Comparison of ENCODE assay signal across 23 cellular contexts in genomic region chr20:50393990-50394561, GRCh38.
DNase-seq lines count a peak whose midpoint lies in the region; ATAC-seq and TF ChIP-seq lines count a peak whose summit lies in the region.
"Had no signal": no experiment of that assay in that cellular context is flagged by ENCODE, and none has a peak within 500 bp of the region (broad histone marks: within the 10 kb centered on the region; RNA-seq: fewer than 3 reads in every experiment).

No MANE protein-coding gene starts in this region.

- H3K9me3 Mint-ChIP-seq in CD14-positive monocyte, result no peaks in the 10 kb centered on the region
- H3K9me3 Mint-ChIP-seq: CD8-positive, alpha-beta T cell; mesothelial cell of epicardium; nephron progenitor cell; stimulated activated naive CD8-positive, alpha-beta T cell treated with anti-CD3 and anti-CD28 coated beads, Interleukin-15, amount 100 ng/mL, for 72 hours; T-helper 2 cell treated with Interferon-gamma antibody and Interleukin-4, amounts not matched to agents 5 μg/mL and 100 μg/mL, for 36 hours had no signal

- peaks cover 35% of the 10 kb centered on the region for H3K4me1 Mint-ChIP-seq in CD14-positive monocyte
- H3K4me1 Mint-ChIP-seq in T-helper 17 cell, result peaks cover 8% of the 10 kb centered on the region

- H3K36me3 ChIP-seq in lower lobe of right lung, result no peaks in the 10 kb centered on the region
- H3K36me3 ChIP-seq in thoracic aorta, result no peaks in the 10 kb centered on the region
- H3K36me3 ChIP-seq: HAP-1 had no signal

- H3K27ac Mint-ChIP-seq in CD14-positive monocyte (peak overlapping the region in 6 of 7 donors; percentile 84 to 97 (median 92)), T-helper 17 cell (peak overlapping the region; percentile 6)
- H3K27ac Mint-ChIP-seq: CD8-positive, alpha-beta T cell; mesothelial cell of epicardium; nephron progenitor cell; stimulated activated naive CD8-positive, alpha-beta T cell treated with anti-CD3 and anti-CD28 coated beads, Interleukin-15, amount 100 ng/mL, for 72 hours had no signal

- DNase-seq in CD14-positive monocyte (ENCODE audit: low spot score) (no peak), T-helper 17 cell (no peak), lower lobe of right lung (no peak), thoracic aorta (ENCODE audit: low spot score) (no peak), HT-29 (ENCODE audit: low spot score) (no peak)
- DNase-seq: activated CD4-positive, alpha-beta T cell treated with anti-CD3 and anti-CD28 coated beads, Interleukin-2, amount 50 U/mL, for 48 hours; amniotic stem cell; CD8-positive, alpha-beta T cell; DMS53; kidney glomerular epithelial cell; NCI-H1048; NCI-H2029; NCI-H345; nephron progenitor cell; small intestine; stimulated activated CD4-positive, alpha-beta T cell treated with anti-CD3 and anti-CD28 coated beads, Interleukin-4, amount 100 ng/mL, for 1 hour; stimulated activated naive CD8-positive, alpha-beta T cell treated with anti-CD3 and anti-CD28 coated beads, Interleukin-15, amount 100 ng/mL, for 72 hours had no signal

- H3K4me3 Mint-ChIP-seq in CD14-positive monocyte (peak overlapping the region in 1 of 2 donors; percentile 71), T-helper 17 cell (no peak overlapping the region)
- H3K4me3 Mint-ChIP-seq: CD8-positive, alpha-beta T cell; mesothelial cell of epicardium; nephron progenitor cell; stimulated activated naive CD8-positive, alpha-beta T cell treated with anti-CD3 and anti-CD28 coated beads, Interleukin-15, amount 100 ng/mL, for 72 hours; T-helper 2 cell treated with Interferon-gamma antibody and Interleukin-4, amounts not matched to agents 5 μg/mL and 100 μg/mL, for 36 hours had no signal

- H3K36me3 Mint-ChIP-seq in CD14-positive monocyte (no peaks in the 10 kb centered on the region), T-helper 17 cell (ENCODE audit: low read depth) (peaks cover 2% of the 10 kb centered on the region)
- H3K36me3 Mint-ChIP-seq: CD8-positive, alpha-beta T cell; mesothelial cell of epicardium had no signal

- no peak for TF ChIP-seq CTCF in CD14-positive monocyte (IDR thresholded peaks at IDR 0.05)
- TF ChIP-seq CTCF in lower lobe of right lung (IDR thresholded peaks at IDR 0.05), result no peak
- no peak for TF ChIP-seq CTCF in thoracic aorta (IDR thresholded peaks at IDR 0.05)

- H3K4me3 ChIP-seq in lower lobe of right lung, result no peak overlapping the region
- H3K4me3 ChIP-seq in thoracic aorta, result no peak overlapping the region
- H3K4me3 ChIP-seq: HAP-1, SK-N-MC had no signal

- H3K27me3 Mint-ChIP-seq in CD14-positive monocyte (ENCODE audit: low read depth in 3 of 3), result peaks cover 0 to 4% (median 4%) of the 10 kb centered on the region in 3 donors
- H3K27me3 Mint-ChIP-seq in T-helper 17 cell, result peaks cover 5% of the 10 kb centered on the region

- ATAC-seq in T-helper 17 cell, result no peak
- ATAC-seq in lower lobe of right lung, result no peak
- ATAC-seq in thoracic aorta (ENCODE audit: insufficient number of reproducible peaks, low FRiP score, low read depth), result no peak
- no peak for ATAC-seq in HG03039 (IDR thresholded peaks at IDR 0.05; ENCODE audit: unreplicated experiment)
- no peak for ATAC-seq in GM21447 (IDR thresholded peaks at IDR 0.05; ENCODE audit: unreplicated experiment)
- ATAC-seq: CD8-positive, alpha-beta T cell; stimulated activated naive CD8-positive, alpha-beta T cell treated with anti-CD3 and anti-CD28 coated beads, Interleukin-15, amount 100 ng/mL, for 72 hours had no signal

- intact Hi-C loops in CD14-positive monocyte (cut with micrococcal nuclease) (no loop called here), lower lobe of right lung (cut with DNase I) (no loop called here)

- H3K27me3 ChIP-seq in lower lobe of right lung (ENCODE audit: low read depth) (no peaks in the 10 kb centered on the region), thoracic aorta (replicated peaks; ENCODE audit: insufficient read depth) (no peaks in the 10 kb centered on the region)

- H3K9me3 ChIP-seq in T-helper 17 cell (ENCODE audit: control insufficient read depth, low read length, poor library complexity, severe bottlenecking) (no peaks in the 10 kb centered on the region), lower lobe of right lung (no peaks in the 10 kb centered on the region), thoracic aorta (no peaks in the 10 kb centered on the region)
- H3K9me3 ChIP-seq: HAP-1 had no signal

- H3K4me1 ChIP-seq in lower lobe of right lung, result peaks cover 44% of the 10 kb centered on the region
- peaks cover 50 to 78% of the 10 kb centered on the region in 2 donors for H3K4me1 ChIP-seq in thoracic aorta (ENCODE audit: control insufficient read depth in 1 of 2, low read depth in 2 of 2)
- H3K4me1 ChIP-seq: HAP-1 had no signal

- H3K27ac ChIP-seq in lower lobe of right lung (peak overlapping the region; percentile 81), thoracic aorta (peak overlapping the region; percentile 87 to 95)
- H3K27ac ChIP-seq: SK-N-MC had no signal
